In the genomic region with DNA sequence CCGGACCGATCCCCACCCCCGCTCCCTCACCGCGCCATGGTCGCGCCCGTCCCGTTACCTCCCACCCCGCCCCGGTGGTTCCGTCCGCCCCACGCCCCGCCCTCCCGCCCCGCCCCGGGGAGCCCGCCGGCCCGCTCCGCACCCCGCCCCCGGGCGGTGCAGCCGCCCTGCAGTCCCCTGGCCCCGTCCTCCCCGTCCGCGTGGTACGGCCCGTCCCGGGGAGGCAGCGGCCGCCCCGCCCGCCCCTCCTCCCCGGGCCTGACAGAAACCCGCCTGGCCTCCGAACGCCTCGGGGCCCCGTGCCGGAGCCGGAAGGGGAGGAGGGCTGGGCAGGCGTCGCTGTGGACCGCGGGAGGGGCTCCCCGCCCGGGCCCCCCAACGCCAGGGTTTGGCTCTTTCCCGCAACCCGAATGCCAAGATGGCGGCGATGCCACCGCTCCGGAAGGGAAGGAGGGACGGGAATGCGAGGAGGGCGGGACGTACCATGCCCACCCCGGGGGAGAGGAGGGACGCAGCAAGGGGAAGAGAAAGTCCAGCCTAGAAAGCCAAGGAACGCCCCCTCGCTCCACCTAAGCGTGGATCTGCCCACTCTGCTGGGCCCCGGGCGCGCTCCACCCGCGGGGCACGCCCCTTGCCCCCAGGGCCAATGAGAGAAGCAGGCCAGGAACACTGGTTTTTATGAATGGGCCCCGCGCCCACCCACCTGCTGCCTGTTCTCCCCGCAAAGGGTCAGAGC, we compare ENCODE assay signal across 1 cellular context.
A peak's percentile ranks its signal among the peaks of the same experiment; 100 is the strongest.
TF ChIP-seq lines count a peak whose summit lies in the region.

A gene (minus strand): TSS at position 56 of the 736 bp plus-strand sequence. CDS start 132 bp downstream, outside the sequence.

TF ChIP-seq in HepG2, 621 proteins besides CTCF, POLR2A, EP300 and RAD21 (continued from another document and continues in another):
- TF ChIP-seq, protein P1, sequence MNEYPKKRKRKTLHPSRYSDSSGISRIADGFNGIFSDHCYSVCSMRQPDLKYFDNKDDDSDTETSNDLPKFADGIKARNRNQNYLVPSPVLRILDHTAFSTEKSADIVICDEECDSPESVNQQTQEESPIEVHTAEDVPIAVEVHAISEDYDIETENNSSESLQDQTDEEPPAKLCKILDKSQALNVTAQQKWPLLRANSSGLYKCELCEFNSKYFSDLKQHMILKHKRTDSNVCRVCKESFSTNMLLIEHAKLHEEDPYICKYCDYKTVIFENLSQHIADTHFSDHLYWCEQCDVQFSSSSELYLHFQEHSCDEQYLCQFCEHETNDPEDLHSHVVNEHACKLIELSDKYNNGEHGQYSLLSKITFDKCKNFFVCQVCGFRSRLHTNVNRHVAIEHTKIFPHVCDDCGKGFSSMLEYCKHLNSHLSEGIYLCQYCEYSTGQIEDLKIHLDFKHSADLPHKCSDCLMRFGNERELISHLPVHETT (CRISPR knock-in tag; conservative IDR thresholded peaks at IDR 0.05): peak; percentile 90
- TF ChIP-seq ZNF160 (CRISPR knock-in tag; IDR thresholded peaks at IDR 0.05): no peak
- no peak for TF ChIP-seq NFE2L1 (CRISPR knock-in tag; IDR thresholded peaks at IDR 0.05; ENCODE audit: borderline replicate concordance)
- TF ChIP-seq, protein P2, sequence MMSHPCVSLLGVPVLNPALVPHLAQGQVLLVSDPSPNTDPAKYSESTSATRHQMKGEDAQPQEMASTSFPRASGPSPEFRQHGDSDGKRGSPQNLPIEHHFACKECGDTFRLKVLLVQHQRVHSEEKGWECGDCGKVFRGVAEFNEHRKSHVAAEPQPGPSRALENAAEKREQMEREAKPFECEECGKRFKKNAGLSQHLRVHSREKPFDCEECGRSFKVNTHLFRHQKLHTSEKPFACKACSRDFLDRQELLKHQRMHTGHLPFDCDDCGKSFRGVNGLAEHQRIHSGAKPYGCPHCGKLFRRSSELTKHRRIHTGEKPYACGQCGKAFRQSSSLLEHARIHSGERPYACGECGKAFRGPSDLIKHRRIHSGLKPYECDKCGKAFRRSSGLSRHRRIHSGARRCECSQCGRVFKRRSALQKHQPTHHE (CRISPR knock-in tag; IDR thresholded peaks at IDR 0.05; ENCODE audit: borderline replicate concordance): peak; percentile 81; the same call in 1 of the 2 replicates
- TF ChIP-seq ZNF180 (CRISPR knock-in tag; IDR thresholded peaks at IDR 0.05; ENCODE audit: borderline replicate concordance, low read depth): no peak
- TF ChIP-seq, protein P3, sequence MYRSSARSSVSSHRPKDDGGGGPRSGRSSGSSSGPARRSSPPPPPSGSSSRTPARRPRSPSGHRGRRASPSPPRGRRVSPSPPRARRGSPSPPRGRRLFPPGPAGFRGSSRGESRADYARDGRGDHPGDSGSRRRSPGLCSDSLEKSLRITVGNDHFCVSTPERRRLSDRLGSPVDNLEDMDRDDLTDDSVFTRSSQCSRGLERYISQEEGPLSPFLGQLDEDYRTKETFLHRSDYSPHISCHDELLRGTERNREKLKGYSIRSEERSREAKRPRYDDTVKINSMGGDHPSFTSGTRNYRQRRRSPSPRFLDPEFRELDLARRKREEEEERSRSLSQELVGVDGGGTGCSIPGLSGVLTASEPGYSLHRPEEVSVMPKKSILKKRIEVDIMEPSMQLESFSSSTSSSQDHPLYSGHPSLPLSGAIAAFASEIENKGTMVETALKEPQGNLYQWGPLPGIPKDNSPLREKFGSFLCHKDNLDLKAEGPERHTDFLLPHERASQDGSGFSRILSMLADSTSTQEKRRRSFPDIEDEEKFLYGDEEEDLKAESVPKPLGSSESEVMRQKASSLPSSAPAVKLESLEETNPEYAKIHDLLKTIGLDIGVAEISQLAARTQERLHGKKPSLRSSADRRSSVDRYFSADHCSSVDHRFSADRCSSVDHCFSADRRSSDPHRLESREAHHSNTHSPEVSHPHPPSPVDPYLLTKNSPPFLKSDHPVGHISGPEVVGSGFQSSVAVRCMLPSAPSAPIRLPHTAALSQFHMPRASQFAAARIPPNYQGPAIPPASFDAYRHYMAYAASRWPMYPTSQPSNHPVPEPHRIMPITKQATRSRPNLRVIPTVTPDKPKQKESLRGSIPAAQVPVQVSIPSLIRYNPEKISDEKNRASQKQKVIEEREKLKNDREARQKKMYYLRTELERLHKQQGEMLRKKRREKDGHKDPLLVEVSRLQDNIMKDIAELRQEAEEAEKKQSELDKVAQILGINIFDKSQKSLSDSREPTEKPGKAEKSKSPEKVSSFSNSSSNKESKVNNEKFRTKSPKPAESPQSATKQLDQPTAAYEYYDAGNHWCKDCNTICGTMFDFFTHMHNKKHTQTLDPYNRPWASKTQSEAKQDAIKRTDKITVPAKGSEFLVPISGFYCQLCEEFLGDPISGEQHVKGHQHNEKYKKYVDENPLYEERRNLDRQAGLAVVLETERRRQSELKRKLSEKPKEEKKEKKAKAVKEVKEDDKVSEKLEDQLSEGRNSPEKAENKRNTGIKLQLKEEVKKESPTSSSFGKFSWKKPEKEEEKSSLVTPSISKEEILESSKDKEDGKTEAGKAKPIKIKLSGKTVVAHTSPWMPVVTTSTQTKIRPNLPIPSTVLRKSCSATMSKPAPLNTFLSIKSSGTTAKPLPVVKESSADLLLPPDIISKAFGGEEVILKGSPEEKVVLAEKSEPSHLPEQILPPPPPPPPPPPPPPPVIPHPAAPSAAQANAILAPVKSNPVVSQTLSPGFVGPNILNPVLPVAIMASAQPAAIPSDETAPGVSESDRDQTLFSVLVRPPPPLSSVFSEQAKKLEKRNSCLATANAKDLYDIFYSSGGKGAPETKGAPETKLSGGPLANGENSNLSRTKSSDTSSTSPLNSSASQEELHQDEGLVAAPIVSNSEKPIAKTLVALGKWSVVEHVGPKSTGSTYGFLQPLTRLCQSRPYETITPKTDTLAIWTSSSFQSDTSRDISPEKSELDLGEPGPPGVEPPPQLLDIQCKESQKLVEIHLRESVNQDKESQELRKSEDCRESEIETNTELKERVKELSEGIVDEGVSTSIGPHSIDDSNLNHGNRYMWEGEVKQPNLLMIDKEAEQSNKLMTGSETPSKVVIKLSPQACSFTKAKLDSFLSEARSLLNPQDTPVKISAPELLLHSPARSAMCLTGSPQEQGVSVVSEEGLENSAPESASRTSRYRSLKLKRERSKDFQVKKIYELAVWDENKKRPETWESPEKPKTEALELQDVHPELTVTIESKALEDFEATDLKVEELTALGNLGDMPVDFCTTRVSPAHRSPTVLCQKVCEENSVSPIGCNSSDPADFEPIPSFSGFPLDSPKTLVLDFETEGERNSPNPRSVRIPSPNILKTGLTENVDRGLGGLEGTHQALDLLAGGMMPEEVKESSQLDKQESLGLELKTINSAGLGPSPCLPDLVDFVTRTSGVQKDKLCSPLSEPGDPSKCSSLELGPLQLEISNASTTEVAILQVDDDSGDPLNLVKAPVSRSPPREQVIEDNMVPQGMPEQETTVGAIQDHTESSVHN (CRISPR knock-in tag; IDR thresholded peaks at IDR 0.05): peak; percentile 39; the same call in 1 of the 2 replicates
- TF ChIP-seq, protein P4, sequence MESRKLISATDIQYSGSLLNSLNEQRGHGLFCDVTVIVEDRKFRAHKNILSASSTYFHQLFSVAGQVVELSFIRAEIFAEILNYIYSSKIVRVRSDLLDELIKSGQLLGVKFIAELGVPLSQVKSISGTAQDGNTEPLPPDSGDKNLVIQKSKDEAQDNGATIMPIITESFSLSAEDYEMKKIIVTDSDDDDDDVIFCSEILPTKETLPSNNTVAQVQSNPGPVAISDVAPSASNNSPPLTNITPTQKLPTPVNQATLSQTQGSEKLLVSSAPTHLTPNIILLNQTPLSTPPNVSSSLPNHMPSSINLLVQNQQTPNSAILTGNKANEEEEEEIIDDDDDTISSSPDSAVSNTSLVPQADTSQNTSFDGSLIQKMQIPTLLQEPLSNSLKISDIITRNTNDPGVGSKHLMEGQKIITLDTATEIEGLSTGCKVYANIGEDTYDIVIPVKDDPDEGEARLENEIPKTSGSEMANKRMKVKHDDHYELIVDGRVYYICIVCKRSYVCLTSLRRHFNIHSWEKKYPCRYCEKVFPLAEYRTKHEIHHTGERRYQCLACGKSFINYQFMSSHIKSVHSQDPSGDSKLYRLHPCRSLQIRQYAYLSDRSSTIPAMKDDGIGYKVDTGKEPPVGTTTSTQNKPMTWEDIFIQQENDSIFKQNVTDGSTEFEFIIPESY (CRISPR knock-in tag; IDR thresholded peaks at IDR 0.05): peak; percentile 48; the same call in 1 of the 2 replicates
- peak; percentile 98 for TF ChIP-seq AGO2 (optimal IDR thresholded peaks at IDR 0.05; ENCODE audit: low read depth, low read length)
- no peak for TF ChIP-seq KDM1A (CRISPR knock-in tag; IDR thresholded peaks at IDR 0.05)
- 0 out of 2 replicates have a peak, but pooled peaks have one; percentile 62 for TF ChIP-seq ZNF766 (CRISPR knock-in tag; IDR thresholded peaks at IDR 0.05; ENCODE audit: borderline replicate concordance)
- no peak for TF ChIP-seq TSC22D2 (CRISPR knock-in tag; IDR thresholded peaks at IDR 0.05; ENCODE audit: borderline replicate concordance)
- no peak for TF ChIP-seq ZNF224 (CRISPR knock-in tag; IDR thresholded peaks at IDR 0.05)
- no peak for TF ChIP-seq ATF1 (CRISPR knock-in tag; IDR thresholded peaks at IDR 0.05)
- TF ChIP-seq ZNF629 (CRISPR knock-in tag; conservative IDR thresholded peaks at IDR 0.05): no peak; the same call in 1 of the 2 replicates
- no peak for TF ChIP-seq NRL (CRISPR knock-in tag; IDR thresholded peaks at IDR 0.05; ENCODE audit: borderline replicate concordance)
- peak; percentile 65 for TF ChIP-seq FOSL2 (CRISPR knock-in tag; IDR thresholded peaks at IDR 0.05)
- TF ChIP-seq PHF21A (CRISPR knock-in tag; IDR thresholded peaks at IDR 0.05): peak; percentile 85; the same call in 1 of the 2 replicates
- TF ChIP-seq DNMT1 (CRISPR knock-in tag; IDR thresholded peaks at IDR 0.05): peak; percentile 30
- no peak for TF ChIP-seq SOX6 (IDR thresholded peaks at IDR 0.05)
- peak; percentile 69 for TF ChIP-seq SOX6 (CRISPR knock-in tag; IDR thresholded peaks at IDR 0.05)
- peak; percentile 39; the same call in 1 of the 2 replicates for TF ChIP-seq GLI4 (CRISPR knock-in tag; IDR thresholded peaks at IDR 0.05; ENCODE audit: borderline replicate concordance)
- TF ChIP-seq TMF1 (CRISPR knock-in tag; IDR thresholded peaks at IDR 0.05; ENCODE audit: low read depth): no peak
- TF ChIP-seq MBNL3 (CRISPR knock-in tag; conservative IDR thresholded peaks at IDR 0.05): no peak
- TF ChIP-seq THAP11 (CRISPR knock-in tag; IDR thresholded peaks at IDR 0.05): peak; percentile 89
- TF ChIP-seq ZNF282 (IDR thresholded peaks at IDR 0.05; ENCODE audit: partially characterized antibody): no peak
- no peak; the same call in 1 of the 2 replicates for TF ChIP-seq ZIK1 (CRISPR knock-in tag; IDR thresholded peaks at IDR 0.05; ENCODE audit: borderline replicate concordance, low read depth)
- no peak for TF ChIP-seq ONECUT2 (CRISPR knock-in tag; IDR thresholded peaks at IDR 0.05)
- peak; percentile 93 for TF ChIP-seq CBFB (CRISPR knock-in tag; IDR thresholded peaks at IDR 0.05)
- TF ChIP-seq, protein P5, sequence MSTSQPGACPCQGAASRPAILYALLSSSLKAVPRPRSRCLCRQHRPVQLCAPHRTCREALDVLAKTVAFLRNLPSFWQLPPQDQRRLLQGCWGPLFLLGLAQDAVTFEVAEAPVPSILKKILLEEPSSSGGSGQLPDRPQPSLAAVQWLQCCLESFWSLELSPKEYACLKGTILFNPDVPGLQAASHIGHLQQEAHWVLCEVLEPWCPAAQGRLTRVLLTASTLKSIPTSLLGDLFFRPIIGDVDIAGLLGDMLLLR (CRISPR knock-in tag; IDR thresholded peaks at IDR 0.05): no peak; the same call in none of the 2 replicates
- TF ChIP-seq CBX2 (IDR thresholded peaks at IDR 0.05; ENCODE audit: low read depth, low read length): no peak
- TF ChIP-seq CBX2 (CRISPR knock-in tag; IDR thresholded peaks at IDR 0.05; ENCODE audit: low read depth): no peak
- no peak for TF ChIP-seq MAFK (conservative IDR thresholded peaks at IDR 0.05 in 1 of 2, IDR thresholded peaks at IDR 0.05 in 1 of 2; ENCODE audit: low read length in 2 of 2)
- TF ChIP-seq, protein P6, sequence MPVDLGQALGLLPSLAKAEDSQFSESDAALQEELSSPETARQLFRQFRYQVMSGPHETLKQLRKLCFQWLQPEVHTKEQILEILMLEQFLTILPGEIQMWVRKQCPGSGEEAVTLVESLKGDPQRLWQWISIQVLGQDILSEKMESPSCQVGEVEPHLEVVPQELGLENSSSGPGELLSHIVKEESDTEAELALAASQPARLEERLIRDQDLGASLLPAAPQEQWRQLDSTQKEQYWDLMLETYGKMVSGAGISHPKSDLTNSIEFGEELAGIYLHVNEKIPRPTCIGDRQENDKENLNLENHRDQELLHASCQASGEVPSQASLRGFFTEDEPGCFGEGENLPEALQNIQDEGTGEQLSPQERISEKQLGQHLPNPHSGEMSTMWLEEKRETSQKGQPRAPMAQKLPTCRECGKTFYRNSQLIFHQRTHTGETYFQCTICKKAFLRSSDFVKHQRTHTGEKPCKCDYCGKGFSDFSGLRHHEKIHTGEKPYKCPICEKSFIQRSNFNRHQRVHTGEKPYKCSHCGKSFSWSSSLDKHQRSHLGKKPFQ (CRISPR knock-in tag; IDR thresholded peaks at IDR 0.05; ENCODE audit: insufficient replicate concordance): no peak
- TF ChIP-seq, protein P7, sequence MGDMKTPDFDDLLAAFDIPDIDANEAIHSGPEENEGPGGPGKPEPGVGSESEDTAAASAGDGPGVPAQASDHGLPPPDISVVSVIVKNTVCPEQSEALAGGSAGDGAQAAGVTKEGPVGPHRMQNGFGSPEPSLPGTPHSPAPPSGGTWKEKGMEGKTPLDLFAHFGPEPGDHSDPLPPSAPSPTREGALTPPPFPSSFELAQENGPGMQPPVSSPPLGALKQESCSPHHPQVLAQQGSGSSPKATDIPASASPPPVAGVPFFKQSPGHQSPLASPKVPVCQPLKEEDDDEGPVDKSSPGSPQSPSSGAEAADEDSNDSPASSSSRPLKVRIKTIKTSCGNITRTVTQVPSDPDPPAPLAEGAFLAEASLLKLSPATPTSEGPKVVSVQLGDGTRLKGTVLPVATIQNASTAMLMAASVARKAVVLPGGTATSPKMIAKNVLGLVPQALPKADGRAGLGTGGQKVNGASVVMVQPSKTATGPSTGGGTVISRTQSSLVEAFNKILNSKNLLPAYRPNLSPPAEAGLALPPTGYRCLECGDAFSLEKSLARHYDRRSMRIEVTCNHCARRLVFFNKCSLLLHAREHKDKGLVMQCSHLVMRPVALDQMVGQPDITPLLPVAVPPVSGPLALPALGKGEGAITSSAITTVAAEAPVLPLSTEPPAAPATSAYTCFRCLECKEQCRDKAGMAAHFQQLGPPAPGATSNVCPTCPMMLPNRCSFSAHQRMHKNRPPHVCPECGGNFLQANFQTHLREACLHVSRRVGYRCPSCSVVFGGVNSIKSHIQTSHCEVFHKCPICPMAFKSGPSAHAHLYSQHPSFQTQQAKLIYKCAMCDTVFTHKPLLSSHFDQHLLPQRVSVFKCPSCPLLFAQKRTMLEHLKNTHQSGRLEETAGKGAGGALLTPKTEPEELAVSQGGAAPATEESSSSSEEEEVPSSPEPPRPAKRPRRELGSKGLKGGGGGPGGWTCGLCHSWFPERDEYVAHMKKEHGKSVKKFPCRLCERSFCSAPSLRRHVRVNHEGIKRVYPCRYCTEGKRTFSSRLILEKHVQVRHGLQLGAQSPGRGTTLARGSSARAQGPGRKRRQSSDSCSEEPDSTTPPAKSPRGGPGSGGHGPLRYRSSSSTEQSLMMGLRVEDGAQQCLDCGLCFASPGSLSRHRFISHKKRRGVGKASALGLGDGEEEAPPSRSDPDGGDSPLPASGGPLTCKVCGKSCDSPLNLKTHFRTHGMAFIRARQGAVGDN (CRISPR knock-in tag; IDR thresholded peaks at IDR 0.05): peak; percentile 74
